ENCODE assay signal across 9 cellular contexts in genomic region chr14:91246051-91246852, GRCh38. TPM values are rescaled to one million over a fixed set of nuclear protein-coding genes. Genes with fewer than 3 reads are reported as not detected.
A peak's percentile ranks its signal among the peaks of the same experiment; 100 is the strongest.
DNase-seq lines count a peak whose midpoint lies in the region; ATAC-seq lines count a peak whose summit lies in the region.
"Had no signal": no experiment of that assay in that cellular context is flagged by ENCODE, and none has a peak within 500 bp of the region (broad histone marks: within the 10 kb centered on the region; RNA-seq: fewer than 3 reads in every experiment).

No MANE protein-coding gene starts in this region.

- no peak overlapping the region for H3K4me2 ChIP-seq in mesenchymal stem cell (ENCODE audit: low read length, poor library complexity, severe bottlenecking)

- POLR2A ChIA-PET in CD4-positive, alpha-beta memory T cell (lab: Charles Lee; ENCODE audit: partially characterized antibody) = interaction anchor here (0.5 to 21.6 kb wide), 24 partner anchors 8 to 751 kb away, joined by 3 to 963 read pairs (median 4); partner anchors contain the start of genes CCDC88C, DGLUCY and PPP4R3A

- H3K23ac ChIP-seq in mesenchymal stem cell (ENCODE audit: low read length in 2 of 2) = no peak overlapping the region

- no peak overlapping the region for H3K18ac ChIP-seq in mesenchymal stem cell (ENCODE audit: low read depth in 1 of 2, low read length in 2 of 2)

- no peaks in the 10 kb centered on the region for H3K36me3 ChIP-seq in CD4-positive, alpha-beta memory T cell (ENCODE audit: insufficient read depth, low read length)
- H3K36me3 ChIP-seq in mesenchymal stem cell (ENCODE audit: control insufficient read depth in 1 of 2, insufficient read depth in 2 of 2, low read depth in 1 of 2, low read length in 2 of 2) = no peaks in the 10 kb centered on the region
- H3K36me3 ChIP-seq in HAP-1 (replicated peaks) = no peaks in the 10 kb centered on the region

- H3K9me3 ChIP-seq in CD4-positive, alpha-beta memory T cell (ENCODE audit: control insufficient read depth in 1 of 2, low read length in 2 of 2) = no peaks in the 10 kb centered on the region
- H3K9me3 ChIP-seq in mesenchymal stem cell (ENCODE audit: control insufficient read depth, low read length) (no peaks in the 10 kb centered on the region), HAP-1 (no peaks in the 10 kb centered on the region)

- ATAC-seq in HG03135 (IDR thresholded peaks at IDR 0.05; ENCODE audit: unreplicated experiment) = no peak

- peaks cover 14 to 35% of the 10 kb centered on the region in 2 donors for H3K36me3 Mint-ChIP-seq in CD4-positive, alpha-beta memory T cell

- no peak overlapping the region for H4K8ac ChIP-seq in mesenchymal stem cell (ENCODE audit: low read length)

- H3K27ac ChIP-seq in CD4-positive, alpha-beta memory T cell (ENCODE audit: low read depth, low read length) = peak overlapping the region; percentile 99
- H3K27ac ChIP-seq in mesenchymal stem cell (ENCODE audit: low read length, poor library complexity, severe bottlenecking) = no peak overlapping the region

- H3K27ac Mint-ChIP-seq in CD4-positive, alpha-beta memory T cell = peak overlapping the region; percentile 92 to 100 (median 99)

- WGBS in mesenchymal stem cell = 96% methylated on average over 15 of the region's 15 CpGs

- no peak overlapping the region for H3K4ac ChIP-seq in mesenchymal stem cell (ENCODE audit: low read depth in 1 of 2, low read length in 2 of 2)

- in situ Hi-C loops in HAP-1 (cut with MboI; ENCODE audit: low sequenced_read_pairs) = no loop called here

- DNase-seq in CD4-positive, alpha-beta memory T cell = peak; percentile 89 to 98 (median 94)
- DNase-seq in NCI-H345 treated with DMSO at 0.1 percent for 48 hours (lab: John Stamatoyannopoulos, UW; ENCODE audit: unreplicated experiment) (peak; percentile 52), mesenchymal stem cell (no peak), HAP-1 (ENCODE audit: low spot score in 2 of 2) (no peak), GOT3 (lab: John Stamatoyannopoulos, UW) (no peak), DMS153 treated with DMSO at 0.1 percent for 48 hours (lab: John Stamatoyannopoulos, UW; ENCODE audit: unreplicated experiment) (no peak)
- DNase-seq in activated CD8-positive, alpha-beta memory T cell treated with anti-CD3 and anti-CD28 coated beads for 24 hours = peak; percentile 83

- no peaks in the 10 kb centered on the region for H3K27me3 ChIP-seq in CD4-positive, alpha-beta memory T cell (ENCODE audit: insufficient read depth, low read length)
- H3K27me3 ChIP-seq in mesenchymal stem cell (ENCODE audit: control insufficient read depth in 1 of 2, insufficient read depth in 1 of 2, low read length in 2 of 2) (no peaks in the 10 kb centered on the region), HAP-1 (ENCODE audit: low read depth) (no peaks in the 10 kb centered on the region)

- peaks cover 0 to 15% (median 3%) of the 10 kb centered on the region in 8 donors for H3K9me3 Mint-ChIP-seq in CD4-positive, alpha-beta memory T cell

- no peaks in the 10 kb centered on the region for H3K79me1 ChIP-seq in mesenchymal stem cell (replicated peaks; ENCODE audit: low read length, poor library complexity, severe bottlenecking)

- H2BK5ac ChIP-seq in mesenchymal stem cell (ENCODE audit: low read depth, low read length, poor library complexity, severe bottlenecking) = no peak overlapping the region

- H3K4me1 ChIP-seq in CD4-positive, alpha-beta memory T cell (ENCODE audit: insufficient read depth, low read length) = peaks cover 95% of the 10 kb centered on the region
- H3K4me1 ChIP-seq in mesenchymal stem cell (ENCODE audit: control insufficient read depth, insufficient read depth, low read depth, low read length) = peaks cover 48% of the 10 kb centered on the region
- no peaks in the 10 kb centered on the region for H3K4me1 ChIP-seq in HAP-1

- H2BK12ac ChIP-seq in mesenchymal stem cell (ENCODE audit: low read length in 2 of 2) = peak overlapping the region in 1 of 2 experiments; percentile 19

- H2BK15ac ChIP-seq in mesenchymal stem cell (ENCODE audit: low read depth, poor library complexity, severe bottlenecking) = no peak overlapping the region

- no peak overlapping the region for H3K4me3 ChIP-seq in CD4-positive, alpha-beta memory T cell (ENCODE audit: low read length in 2 of 2)
- no peak overlapping the region for H3K4me3 ChIP-seq in mesenchymal stem cell (ENCODE audit: insufficient read depth in 1 of 2, low read depth in 1 of 2, low read length in 2 of 2)
- no peak overlapping the region for H3K4me3 ChIP-seq in HAP-1

- CTCF ChIA-PET in CD4-positive, alpha-beta memory T cell (lab: Charles Lee; ENCODE audit: partially characterized antibody) = interaction anchor here (1.0 to 6.4 kb wide), 7 partner anchors 12 to 73 kb away, joined by 3 to 45 read pairs (median 5); no protein-coding TSS in a partner anchor

- no peak overlapping the region for H3K14ac ChIP-seq in mesenchymal stem cell (ENCODE audit: low read length in 2 of 2)

- no peaks in the 10 kb centered on the region for H3K27me3 Mint-ChIP-seq in CD4-positive, alpha-beta memory T cell

- H2AK5ac ChIP-seq in mesenchymal stem cell (ENCODE audit: low read length, severe bottlenecking) = peak overlapping the region; percentile 66

- intact Hi-C loops in CD4-positive, alpha-beta memory T cell (cut with micrococcal nuclease) = loop anchor here (1.0 to 5.0 kb wide), 6 partner anchors 17 to 626 kb away; partner anchors contain the start of genes CCDC88C and RPS6KA5

- no peak overlapping the region for H3K9ac ChIP-seq in mesenchymal stem cell (ENCODE audit: low read length)

- peaks cover 67 to 98% (median 83%) of the 10 kb centered on the region in 4 donors for H3K4me1 Mint-ChIP-seq in CD4-positive, alpha-beta memory T cell

- no peak overlapping the region for H2AFZ ChIP-seq in mesenchymal stem cell (ENCODE audit: low read depth, low read length)

- no peak overlapping the region for H4K91ac ChIP-seq in mesenchymal stem cell (ENCODE audit: low read length)

- H3K4me3 Mint-ChIP-seq in CD4-positive, alpha-beta memory T cell = peak overlapping the region; percentile 80 to 99 (median 92)

- no peak overlapping the region for H2BK120ac ChIP-seq in mesenchymal stem cell (ENCODE audit: low read depth, low read length)

RNA-seq across cellular contexts. Expression of gene GPR68, which starts 1.7 kb away (rescaled TPM):
- total RNA-seq in CD4-positive, alpha-beta memory T cell = 10 to 100 TPM; 10.6 to 10.8 TPM
- polyA plus RNA-seq in CD4-positive, alpha-beta memory T cell = 1 to 10 TPM; 3.0 to 8.3 TPM
- 0.73 TPM for polyA plus RNA-seq in mesenchymal stem cell (2013, experiment 1 of 2)
- polyA plus RNA-seq in mesenchymal stem cell (2013, experiment 2 of 2) = 0.55 TPM
- total RNA-seq: SK-MEL-5 had no signal

Comparison
In these comparisons a context has a peak if more than half of its experiments do, and no peak if none do; other contexts are left out.
1. DNase-seq: peak in CD4-positive, alpha-beta memory T cell (5 of 5), NCI-H345 treated with DMSO at 0.1 percent for 48 hours (single experiment) and activated CD8-positive, alpha-beta memory T cell treated with anti-CD3 and anti-CD28 coated beads for 24 hours (single experiment); none in mesenchymal stem cell (single experiment), HAP-1 (0 of 2), GOT3 (single experiment) and DMS153 treated with DMSO at 0.1 percent for 48 hours (single experiment).